In the genomic region with DNA sequence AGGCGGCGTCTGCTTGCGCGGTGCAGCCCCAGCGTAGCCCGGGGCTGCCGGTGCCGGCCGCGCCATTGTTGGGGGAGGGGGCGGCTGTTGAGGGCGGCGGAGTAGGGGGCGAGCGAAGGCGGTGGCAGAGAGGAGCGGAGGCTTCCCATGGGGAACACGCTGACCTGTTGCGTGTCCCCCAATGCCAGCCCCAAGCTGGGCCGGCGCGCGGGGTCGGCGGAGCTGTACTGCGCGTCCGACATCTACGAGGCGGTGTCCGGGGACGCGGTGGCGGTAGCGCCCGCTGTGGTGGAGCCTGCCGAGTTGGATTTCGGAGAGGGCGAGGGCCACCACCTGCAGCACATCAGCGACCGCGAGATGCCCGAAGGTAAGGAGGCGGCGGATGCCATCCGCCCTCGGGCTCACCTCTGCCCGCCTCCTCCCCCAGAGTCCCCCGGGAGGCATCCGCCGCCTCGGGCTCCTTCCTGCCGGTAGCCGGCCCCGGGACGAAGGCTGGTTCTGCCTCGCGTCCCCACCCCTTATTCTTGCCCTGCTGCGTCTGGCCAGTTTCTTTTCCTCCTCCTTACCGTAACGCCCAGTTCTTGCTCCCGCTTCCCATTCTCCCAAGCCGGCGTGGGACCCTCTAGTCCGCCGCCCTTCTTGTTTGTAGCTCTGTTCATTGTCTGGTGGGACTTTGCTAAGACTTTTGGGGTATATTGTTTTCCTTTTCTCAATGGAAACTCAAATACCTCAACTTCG, we compare ENCODE assay signal across 7 cellular contexts. TPM values are rescaled to one million over a fixed set of nuclear protein-coding genes. Genes with fewer than 3 reads are reported as not detected.
DNase-seq lines count a peak whose midpoint lies in the region; ATAC-seq lines count a peak whose summit lies in the region.

No MANE protein-coding gene starts in this region.

- peak; percentile 4 for DNase-seq in NCI-H146 treated with DMSO at 0.1 percent for 48 hours (lab: John Stamatoyannopoulos, UW; ENCODE audit: unreplicated experiment)
- DNase-seq in activated CD8-positive, alpha-beta memory T cell treated with anti-CD3 and anti-CD28 coated beads, Interleukin-2, amount 10 ng/mL, durations not matched to agents 7 days and 5 days: peak; percentile 73
- DNase-seq in naive thymus-derived CD4-positive, alpha-beta T cell: peak in 7 of 9 donors; percentile 30 to 61 (median 51)
- DNase-seq in stimulated activated naive CD8-positive, alpha-beta T cell treated with anti-CD3 and anti-CD28 coated beads, Interleukin-15, Interleukin-2, amounts not matched to agents 100 U/mL and 50 U/mL, for 24 hours: peak; percentile 65

- H3K4me3 Mint-ChIP-seq in activated CD8-positive, alpha-beta memory T cell treated with anti-CD3 and anti-CD28 coated beads, Interleukin-2, amount 10 ng/mL, durations not matched to agents 7 days and 5 days: peak overlapping the region; percentile 91
- peak overlapping the region; percentile 90 to 99 (median 97) for H3K4me3 Mint-ChIP-seq in naive thymus-derived CD4-positive, alpha-beta T cell

- no peaks in the 10 kb centered on the region for H3K9me3 Mint-ChIP-seq in activated CD8-positive, alpha-beta memory T cell treated with anti-CD3 and anti-CD28 coated beads, Interleukin-2, amount 10 ng/mL, durations not matched to agents 7 days and 5 days (ENCODE audit: low read depth)
- H3K9me3 Mint-ChIP-seq in naive thymus-derived CD4-positive, alpha-beta T cell: no peaks in the 10 kb centered on the region

- intact Hi-C loops in naive thymus-derived CD4-positive, alpha-beta T cell (cut with micrococcal nuclease): loop anchor here (1.0 to 10.0 kb wide), 15 partner anchors 15 to 1553 kb away; partner anchors contain the start of genes FASTKD2 (in 2 of the 2), IDH1 (in 2 of the 2), MDH1B (in 2 of the 2) and METTL21A (in 2 of the 2)

- no peaks in the 10 kb centered on the region for H3K27me3 ChIP-seq in esophagus (ENCODE audit: control insufficient read depth in 1 of 2, insufficient read depth in 2 of 2, low read length in 2 of 2)
- H3K27me3 ChIP-seq in naive thymus-derived CD4-positive, alpha-beta T cell (ENCODE audit: control insufficient read depth in 2 of 2, insufficient read depth in 2 of 2, low read length in 2 of 2): no peaks in the 10 kb centered on the region

- 0% methylated on average over 39 to 67 of the region's 67 CpGs for WGBS in esophagus, 2 donors

- POLR2A ChIA-PET in naive thymus-derived CD4-positive, alpha-beta T cell (lab: Charles Lee): interaction anchor here (0.7 to 3.3 kb wide), 11 partner anchors 9 to 1552 kb away, joined by 3 to 34 read pairs (median 4); partner anchors contain the start of genes CREB1, EEF1B2, FZD5 and KLF7

- H3K4me1 ChIP-seq in esophagus (ENCODE audit: control insufficient read depth in 2 of 2, insufficient read depth in 2 of 2, low read length in 1 of 2): no peaks in the 10 kb centered on the region
- peaks cover 4 to 11% of the 10 kb centered on the region in 2 donors for H3K4me1 ChIP-seq in naive thymus-derived CD4-positive, alpha-beta T cell (ENCODE audit: control insufficient read depth in 2 of 2, insufficient read depth in 2 of 2, low read length in 2 of 2)

- peaks cover 5% of the 10 kb centered on the region for H3K27me3 Mint-ChIP-seq in activated CD8-positive, alpha-beta memory T cell treated with anti-CD3 and anti-CD28 coated beads, Interleukin-2, amount 10 ng/mL, durations not matched to agents 7 days and 5 days
- H3K27me3 Mint-ChIP-seq in naive thymus-derived CD4-positive, alpha-beta T cell: peaks cover 0 to 3% (median 0%) of the 10 kb centered on the region in 5 donors

- ATAC-seq in GM18511 (IDR thresholded peaks at IDR 0.05; ENCODE audit: unreplicated experiment) (peak; percentile 34), HG02610 (IDR thresholded peaks at IDR 0.05; ENCODE audit: unreplicated experiment) (peak; percentile 13)
- peak; percentile 13 for ATAC-seq in activated CD8-positive, alpha-beta memory T cell treated with anti-CD3 and anti-CD28 coated beads, Interleukin-2, amount 10 ng/mL, durations not matched to agents 7 days and 5 days
- peak; percentile 8 for ATAC-seq in naive thymus-derived CD4-positive, alpha-beta T cell
- peak; percentile 5 for ATAC-seq in stimulated activated naive CD8-positive, alpha-beta T cell treated with anti-CD3 and anti-CD28 coated beads, Interleukin-15, Interleukin-2, amounts not matched to agents 100 U/mL and 50 U/mL, for 24 hours

- H3K27ac Mint-ChIP-seq in activated CD8-positive, alpha-beta memory T cell treated with anti-CD3 and anti-CD28 coated beads, Interleukin-2, amount 10 ng/mL, durations not matched to agents 7 days and 5 days: peak overlapping the region; percentile 85
- H3K27ac Mint-ChIP-seq in naive thymus-derived CD4-positive, alpha-beta T cell: peak overlapping the region; percentile 71 to 96 (median 88)

- CTCF ChIA-PET in activated CD8-positive, alpha-beta memory T cell treated with anti-CD3 and anti-CD28 coated beads, Interleukin-2, amount 10 ng/mL, durations not matched to agents 7 days and 5 days (lab: Charles Lee): interaction anchor here (1.0 to 3.7 kb wide), 8 partner anchors 11 to 329 kb away, joined by 4 to 17 read pairs (median 4); partner anchors contain the start of gene METTL21A
- CTCF ChIA-PET in naive thymus-derived CD4-positive, alpha-beta T cell (lab: Charles Lee): interaction anchor here (1.1 to 1.6 kb wide), 2 partner anchors 14 to 86 kb away, joined by 5 to 6 read pairs; partner anchors contain the start of gene METTL21A

- H3K36me3 Mint-ChIP-seq in activated CD8-positive, alpha-beta memory T cell treated with anti-CD3 and anti-CD28 coated beads, Interleukin-2, amount 10 ng/mL, durations not matched to agents 7 days and 5 days: peaks cover 6% of the 10 kb centered on the region
- H3K36me3 Mint-ChIP-seq in naive thymus-derived CD4-positive, alpha-beta T cell: peaks cover 0 to 5% (median 4%) of the 10 kb centered on the region in 5 donors

- H3K9me3 ChIP-seq in esophagus (ENCODE audit: control insufficient read depth in 2 of 2, insufficient read depth in 1 of 2, low read depth in 1 of 2, low read length in 1 of 2): no peaks in the 10 kb centered on the region
- no peaks in the 10 kb centered on the region for H3K9me3 ChIP-seq in naive thymus-derived CD4-positive, alpha-beta T cell (ENCODE audit: control insufficient read depth in 2 of 3, low read length in 3 of 3)

- H3K4me3 ChIP-seq in esophagus (ENCODE audit: low read depth in 1 of 2, low read length in 2 of 2): peak overlapping the region; percentile 62 to 84
- peak overlapping the region; percentile 82 for H3K4me3 ChIP-seq in naive thymus-derived CD4-positive, alpha-beta T cell (ENCODE audit: low read length)

- H3K27ac ChIP-seq in esophagus (ENCODE audit: low read depth in 2 of 2, low read length in 1 of 2): peak overlapping the region; percentile 84 to 90
- peak overlapping the region; percentile 83 for H3K27ac ChIP-seq in naive thymus-derived CD4-positive, alpha-beta T cell (ENCODE audit: low read depth, low read length)

- H3K36me3 ChIP-seq in esophagus (ENCODE audit: control insufficient read depth in 2 of 2, insufficient read depth in 2 of 2, low read length in 1 of 2): no peaks in the 10 kb centered on the region
- H3K36me3 ChIP-seq in naive thymus-derived CD4-positive, alpha-beta T cell (ENCODE audit: control insufficient read depth in 2 of 3, insufficient read depth in 3 of 3, low read length in 3 of 3): peaks cover 0 to 4% (median 0%) of the 10 kb centered on the region in 3 experiments

- peaks cover 20% of the 10 kb centered on the region for H3K4me1 Mint-ChIP-seq in activated CD8-positive, alpha-beta memory T cell treated with anti-CD3 and anti-CD28 coated beads, Interleukin-2, amount 10 ng/mL, durations not matched to agents 7 days and 5 days
- peaks cover 15 to 37% (median 27%) of the 10 kb centered on the region in 7 donors for H3K4me1 Mint-ChIP-seq in naive thymus-derived CD4-positive, alpha-beta T cell

RNA-seq across cellular contexts. Expression of gene CCNYL1, which starts 0.5 kb away (rescaled TPM):
- total RNA-seq in activated CD8-positive, alpha-beta memory T cell treated with anti-CD3 and anti-CD28 coated beads, Interleukin-2, amount 10 ng/mL, durations not matched to agents 7 days and 5 days: 1 to 10 TPM; 5.8 to 5.9 TPM
- polyA plus RNA-seq in esophagus: 10 to 100 TPM; 12.2 to 14.6 TPM
- 10 to 100 TPM in 3 of 5 experiments, 1 to 10 TPM in 2; 6.7 to 16.7 (median 10.7) TPM for total RNA-seq in naive thymus-derived CD4-positive, alpha-beta T cell
- 1 to 10 TPM; 1.7 to 2.6 TPM for polyA plus RNA-seq in naive thymus-derived CD4-positive, alpha-beta T cell

RNA-seq across cellular contexts. Expression of gene FZD5, which starts 57.8 kb away (rescaled TPM):
- total RNA-seq in activated CD8-positive, alpha-beta memory T cell treated with anti-CD3 and anti-CD28 coated beads, Interleukin-2, amount 10 ng/mL, durations not matched to agents 7 days and 5 days: under 1 TPM; 0.42 to 0.50 TPM
- 1 to 10 TPM; 1.8 to 3.0 TPM for polyA plus RNA-seq in esophagus
- under 1 TPM; 0.13 to 0.93 (median 0.27) TPM for total RNA-seq in naive thymus-derived CD4-positive, alpha-beta T cell
- polyA plus RNA-seq in naive thymus-derived CD4-positive, alpha-beta T cell: not detected

Comparison
In these comparisons a context has a peak if more than half of its experiments do, and no peak if none do; other contexts are left out.
1. Peak in every context shown above with its lines: DNase-seq, ATAC-seq, H3K4me3 ChIP-seq and H3K27ac ChIP-seq.
2. DNase-seq: peak in every context shown above with its lines; median percentile 73 in activated CD8-positive, alpha-beta memory T cell treated with anti-CD3 and anti-CD28 coated beads, Interleukin-2, amount 10 ng/mL, durations not matched to agents 7 days and 5 days; 65 in stimulated activated naive CD8-positive, alpha-beta T cell treated with anti-CD3 and anti-CD28 coated beads, Interleukin-15, Interleukin-2, amounts not matched to agents 100 U/mL and 50 U/mL, for 24 hours; 51 in naive thymus-derived CD4-positive, alpha-beta T cell; 4 in NCI-H146 treated with DMSO at 0.1 percent for 48 hours.